ENCODE assay signal across 12 cellular contexts in genomic region chr6:158374020-158374419, GRCh38.
"Had no signal": no experiment of that assay in that cellular context is flagged by ENCODE, and none has a peak within 500 bp of the region (broad histone marks: within the 10 kb centered on the region; RNA-seq: fewer than 3 reads in every experiment).

No MANE protein-coding gene starts in this region.

- ATAC-seq: left colon; natural killer cell treated with Interleukin-12 subunit alpha and Interleukin-12 subunit beta and Interleukin-15 and Interleukin-18, amount 100 ng/mL, for 72 hours; stimulated activated naive CD8-positive, alpha-beta T cell treated with anti-CD3 and anti-CD28 coated beads, Interleukin-15, amount 100 ng/mL, for 72 hours had no signal

- H3K27ac Mint-ChIP-seq: endodermal cell; natural killer cell treated with Interleukin-12 subunit alpha and Interleukin-12 subunit beta and Interleukin-15 and Interleukin-18, amount 100 ng/mL, for 72 hours; T-helper 1 cell treated with Interleukin-12 subunit alpha and Interleukin-12 subunit beta and Interleukin-4 antibody, amounts not matched to agents 30 μg/mL and 1 μg/mL, for 36 hours had no signal

- H3K27me3 Mint-ChIP-seq: natural killer cell treated with Interleukin-12 subunit alpha and Interleukin-12 subunit beta and Interleukin-15 and Interleukin-18, amount 100 ng/mL, for 72 hours; stimulated activated naive CD8-positive, alpha-beta T cell treated with anti-CD3 and anti-CD28 coated beads, Interleukin-15, amount 100 ng/mL, for 72 hours had no signal

- DNase-seq: activated CD4-positive, alpha-beta T cell treated with anti-CD3 and anti-CD28 coated beads, Interleukin-2, amount 50 U/mL, for 1 hour; activated naive CD4-positive, alpha-beta T cell treated with anti-CD3 and anti-CD28 coated beads, Interleukin-2, amount 50 U/mL, for 16 hours; activated T-cell treated with anti-CD3 and anti-CD28 coated beads, Interleukin-2, amount 50 U/mL, for 1 hour; endodermal cell; foreskin fibroblast; left colon; stimulated activated CD4-positive, alpha-beta T cell treated with anti-CD3 and anti-CD28 coated beads, Interleukin-15, amount 100 ng/mL, for 24 hours; stimulated activated CD4-positive, alpha-beta T cell treated with anti-CD3 and anti-CD28 coated beads, Interleukin-4, amount 100 ng/mL, for 24 hours; stimulated activated naive CD8-positive, alpha-beta T cell treated with anti-CD3 and anti-CD28 coated beads, Interleukin-15, amount 100 ng/mL, for 72 hours; testis had no signal

- H3K4me1 Mint-ChIP-seq: endodermal cell; stimulated activated naive CD8-positive, alpha-beta T cell treated with anti-CD3 and anti-CD28 coated beads, Interleukin-15, amount 100 ng/mL, for 72 hours had no signal

- H3K4me3 Mint-ChIP-seq: endodermal cell; natural killer cell treated with Interleukin-12 subunit alpha and Interleukin-12 subunit beta and Interleukin-15 and Interleukin-18, amount 100 ng/mL, for 72 hours; stimulated activated naive CD8-positive, alpha-beta T cell treated with anti-CD3 and anti-CD28 coated beads, Interleukin-15, amount 100 ng/mL, for 72 hours; T-helper 1 cell treated with Interleukin-12 subunit alpha and Interleukin-12 subunit beta and Interleukin-4 antibody, amounts not matched to agents 30 μg/mL and 1 μg/mL, for 36 hours had no signal

- H3K9me3 ChIP-seq: testis had no signal

- H3K27me3 ChIP-seq: testis had no signal

- H3K36me3 Mint-ChIP-seq: natural killer cell treated with Interleukin-12 subunit alpha and Interleukin-12 subunit beta and Interleukin-15 and Interleukin-18, amount 100 ng/mL, for 72 hours had no signal

- H3K4me3 ChIP-seq: testis had no signal

- H3K9me3 Mint-ChIP-seq: endodermal cell; natural killer cell treated with Interleukin-12 subunit alpha and Interleukin-12 subunit beta and Interleukin-15 and Interleukin-18, amount 100 ng/mL, for 72 hours; stimulated activated naive CD8-positive, alpha-beta T cell treated with anti-CD3 and anti-CD28 coated beads, Interleukin-15, amount 100 ng/mL, for 72 hours; T-helper 1 cell treated with Interleukin-12 subunit alpha and Interleukin-12 subunit beta and Interleukin-4 antibody, amounts not matched to agents 30 μg/mL and 1 μg/mL, for 36 hours had no signal
